Comparison of ENCODE assay signal across 8 cellular contexts in the genomic region with DNA sequence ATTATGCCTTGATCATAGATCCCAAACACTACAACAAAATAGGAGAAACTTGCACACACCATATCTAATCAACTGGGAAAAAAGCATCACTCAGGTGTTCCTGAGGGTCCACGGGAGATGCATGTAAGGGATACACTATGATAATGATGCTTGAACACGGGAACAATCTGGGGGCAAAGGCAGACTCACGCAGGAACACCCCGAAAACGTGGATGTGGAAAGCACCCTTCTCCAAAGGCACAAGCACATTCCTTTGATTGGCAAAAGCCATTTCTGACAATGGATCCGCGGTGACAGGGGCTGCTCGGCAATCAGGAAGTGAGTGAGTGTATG. TPM values are rescaled to one million over a fixed set of nuclear protein-coding genes. Genes with fewer than 3 reads are reported as not detected.
A peak's percentile ranks its signal among the peaks of the same experiment; 100 is the strongest.
DNase-seq lines count a peak whose midpoint lies in the region; ATAC-seq and TF ChIP-seq lines count a peak whose summit lies in the region.

No MANE protein-coding gene starts in this region.

- peak overlapping the region in 1 of 2 donors; percentile 94 for H3K27ac ChIP-seq in coronary artery

- intact Hi-C loops in natural killer cell (cut with micrococcal nuclease): loop anchor here (1.0 to 10.0 kb wide), 2 partner anchors 18 to 136 kb away; no protein-coding TSS in a partner anchor

- peak overlapping the region; percentile 85 to 97 for H3K27ac Mint-ChIP-seq in natural killer cell

- no peaks in the 10 kb centered on the region for H3K27me3 ChIP-seq in MG63

- DNase-seq in MG63 (peak; percentile 44), coronary artery (ENCODE audit: low spot score) (no peak), natural killer cell (no peak), NCI-H226 (no peak), NCI-H2029 (lab: John Stamatoyannopoulos, UW) (no peak), retina (no peak)

- TF ChIP-seq CTCF in coronary artery (IDR thresholded peaks at IDR 0.05) (no peak), natural killer cell (IDR thresholded peaks at IDR 0.05) (no peak)

- H3K4me3 ChIP-seq in MG63 (peak overlapping the region; percentile 88), coronary artery (peak overlapping the region; percentile 87)

- H3K4me3 Mint-ChIP-seq in natural killer cell: peak overlapping the region; percentile 86

- no peaks in the 10 kb centered on the region for H3K36me3 ChIP-seq in MG63

- H3K36me3 Mint-ChIP-seq in natural killer cell: no peaks in the 10 kb centered on the region

- H3K4me1 Mint-ChIP-seq in natural killer cell: peaks cover 54 to 55% of the 10 kb centered on the region in 2 donors

- no peaks in the 10 kb centered on the region for H3K9me3 ChIP-seq in MG63

- peak; percentile 10 for ATAC-seq in GM18868 (IDR thresholded peaks at IDR 0.05; ENCODE audit: unreplicated experiment)
- ATAC-seq in natural killer cell: peak in 1 of 3 donors; percentile 37
- ATAC-seq in GM21825 (IDR thresholded peaks at IDR 0.05; ENCODE audit: unreplicated experiment): no peak

- no peaks in the 10 kb centered on the region for H3K9me3 Mint-ChIP-seq in natural killer cell

- H3K27me3 Mint-ChIP-seq in natural killer cell (ENCODE audit: low read depth in 2 of 2): no peaks in the 10 kb centered on the region

RNA-seq across cellular contexts. Expression of a gene that starts 1.3 kb away (rescaled TPM):
- 5.5 and 8.1 TPM in 2 replicates for total RNA-seq in MG63 (2014; rRNA removed; shearing (Covaris generic); ENCODE audit: low replicate concordance)
- 10 to 100 TPM; 53.8 to 79.1 (median 73.3) TPM for total RNA-seq in natural killer cell

RNA-seq across cellular contexts. Expression of a gene that starts 53.9 kb away (rescaled TPM):
- total RNA-seq in MG63 (2014; rRNA removed; shearing (Covaris generic); ENCODE audit: low replicate concordance): 179 and 303 TPM in 2 replicates
- 10 to 100 TPM; 49.6 to 66.2 (median 60.3) TPM for total RNA-seq in natural killer cell
